In the genomic region with DNA sequence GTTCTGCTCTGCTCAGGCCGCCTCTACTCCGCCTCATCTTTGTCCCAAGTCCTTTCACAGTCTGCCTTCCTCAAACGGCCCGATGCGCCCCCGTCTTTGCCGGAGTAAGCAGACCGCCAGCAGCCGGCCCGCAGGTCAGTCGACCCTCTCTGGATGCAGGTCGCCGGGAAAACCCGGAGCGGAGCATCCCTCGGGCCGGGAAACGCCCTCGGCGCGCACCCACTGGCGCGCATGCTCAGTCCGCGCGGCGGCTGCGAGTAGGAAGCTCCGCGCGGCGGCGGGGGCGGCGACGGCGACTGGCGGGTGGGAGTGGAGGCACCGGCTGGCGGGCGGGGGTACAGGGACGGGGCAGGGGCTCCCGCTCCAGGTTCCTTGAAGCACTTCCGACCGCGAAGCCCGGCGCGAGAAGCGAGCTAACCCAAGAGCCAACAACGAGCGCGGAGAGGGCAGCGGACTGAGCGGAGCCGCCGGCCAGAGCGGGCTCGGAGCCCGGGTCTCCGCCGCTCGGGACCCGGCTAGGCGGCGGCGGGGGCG, we compare ENCODE assay signal across 1 cellular context.
TF ChIP-seq lines count a peak whose summit lies in the region.

LRRC1 (plus strand) TSS at position 286 of the 534 bp plus-strand sequence. CDS start 252 bp downstream, outside the sequence.

TF ChIP-seq in HepG2, 621 proteins besides CTCF, POLR2A, EP300 and RAD21 (continued from another document and continues in another):
- TF ChIP-seq, protein P1, sequence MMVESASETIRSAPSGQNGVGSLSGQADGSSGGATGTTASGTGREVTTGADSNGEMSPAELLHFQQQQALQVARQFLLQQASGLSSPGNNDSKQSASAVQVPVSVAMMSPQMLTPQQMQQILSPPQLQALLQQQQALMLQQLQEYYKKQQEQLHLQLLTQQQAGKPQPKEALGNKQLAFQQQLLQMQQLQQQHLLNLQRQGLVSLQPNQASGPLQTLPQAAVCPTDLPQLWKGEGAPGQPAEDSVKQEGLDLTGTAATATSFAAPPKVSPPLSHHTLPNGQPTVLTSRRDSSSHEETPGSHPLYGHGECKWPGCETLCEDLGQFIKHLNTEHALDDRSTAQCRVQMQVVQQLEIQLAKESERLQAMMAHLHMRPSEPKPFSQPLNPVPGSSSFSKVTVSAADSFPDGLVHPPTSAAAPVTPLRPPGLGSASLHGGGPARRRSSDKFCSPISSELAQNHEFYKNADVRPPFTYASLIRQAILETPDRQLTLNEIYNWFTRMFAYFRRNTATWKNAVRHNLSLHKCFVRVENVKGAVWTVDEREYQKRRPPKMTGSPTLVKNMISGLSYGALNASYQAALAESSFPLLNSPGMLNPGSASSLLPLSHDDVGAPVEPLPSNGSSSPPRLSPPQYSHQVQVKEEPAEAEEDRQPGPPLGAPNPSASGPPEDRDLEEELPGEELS (CRISPR knock-in tag; IDR thresholded peaks at IDR 0.05), result peak; percentile 65; the same call in 1 of the 2 replicates
- TF ChIP-seq ZNF605 (CRISPR knock-in tag; IDR thresholded peaks at IDR 0.05), result peak; percentile 98
- peak; percentile 11; the same call in 1 of the 2 replicates for TF ChIP-seq MTF1 (CRISPR knock-in tag; IDR thresholded peaks at IDR 0.05)
- TF ChIP-seq XBP1 (CRISPR knock-in tag; IDR thresholded peaks at IDR 0.05), result no peak
- TF ChIP-seq MLLT10 (CRISPR knock-in tag; IDR thresholded peaks at IDR 0.05), result no peak
- TF ChIP-seq ELF4 (CRISPR knock-in tag; IDR thresholded peaks at IDR 0.05; ENCODE audit: borderline replicate concordance), result peak; percentile 50; the same call in 1 of the 2 replicates
- peak; percentile 73 for TF ChIP-seq HNRNPLL (IDR thresholded peaks at IDR 0.05; ENCODE audit: low read depth, low read length, poor library complexity, severe bottlenecking)
- TF ChIP-seq SALL1 (CRISPR knock-in tag; IDR thresholded peaks at IDR 0.05), result peak; percentile 73
- TF ChIP-seq, protein P2, sequence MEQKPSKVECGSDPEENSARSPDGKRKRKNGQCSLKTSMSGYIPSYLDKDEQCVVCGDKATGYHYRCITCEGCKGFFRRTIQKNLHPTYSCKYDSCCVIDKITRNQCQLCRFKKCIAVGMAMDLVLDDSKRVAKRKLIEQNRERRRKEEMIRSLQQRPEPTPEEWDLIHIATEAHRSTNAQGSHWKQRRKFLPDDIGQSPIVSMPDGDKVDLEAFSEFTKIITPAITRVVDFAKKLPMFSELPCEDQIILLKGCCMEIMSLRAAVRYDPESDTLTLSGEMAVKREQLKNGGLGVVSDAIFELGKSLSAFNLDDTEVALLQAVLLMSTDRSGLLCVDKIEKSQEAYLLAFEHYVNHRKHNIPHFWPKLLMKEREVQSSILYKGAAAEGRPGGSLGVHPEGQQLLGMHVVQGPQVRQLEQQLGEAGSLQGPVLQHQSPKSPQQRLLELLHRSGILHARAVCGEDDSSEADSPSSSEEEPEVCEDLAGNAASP (CRISPR knock-in tag; IDR thresholded peaks at IDR 0.05; ENCODE audit: borderline replicate concordance), result peak; percentile 54; the same call in 1 of the 2 replicates
- peak; percentile 93 for TF ChIP-seq ZBTB7B (CRISPR knock-in tag; IDR thresholded peaks at IDR 0.05)
- peak; percentile 86; the same call in 1 of the 2 replicates for TF ChIP-seq ZNF225 (CRISPR knock-in tag; IDR thresholded peaks at IDR 0.05)
- TF ChIP-seq ZNF530 (CRISPR knock-in tag; IDR thresholded peaks at IDR 0.05; ENCODE audit: low read depth), result no peak
- no peak for TF ChIP-seq ZNF550 (CRISPR knock-in tag; IDR thresholded peaks at IDR 0.05; ENCODE audit: borderline replicate concordance)
- no peak for TF ChIP-seq DBP (CRISPR knock-in tag; IDR thresholded peaks at IDR 0.05; ENCODE audit: not compliant biosample characterization)
- TF ChIP-seq, protein P3, sequence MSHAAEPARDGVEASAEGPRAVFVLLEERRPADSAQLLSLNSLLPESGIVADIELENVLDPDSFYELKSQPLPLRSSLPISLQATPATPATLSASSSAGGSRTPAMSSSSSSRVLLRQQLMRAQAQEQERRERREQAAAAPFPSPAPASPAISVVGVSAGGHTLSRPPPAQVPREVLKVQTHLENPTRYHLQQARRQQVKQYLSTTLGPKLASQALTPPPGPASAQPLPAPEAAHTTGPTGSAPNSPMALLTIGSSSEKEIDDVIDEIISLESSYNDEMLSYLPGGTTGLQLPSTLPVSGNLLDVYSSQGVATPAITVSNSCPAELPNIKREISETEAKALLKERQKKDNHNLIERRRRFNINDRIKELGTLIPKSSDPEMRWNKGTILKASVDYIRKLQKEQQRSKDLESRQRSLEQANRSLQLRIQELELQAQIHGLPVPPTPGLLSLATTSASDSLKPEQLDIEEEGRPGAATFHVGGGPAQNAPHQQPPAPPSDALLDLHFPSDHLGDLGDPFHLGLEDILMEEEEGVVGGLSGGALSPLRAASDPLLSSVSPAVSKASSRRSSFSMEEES (CRISPR knock-in tag; IDR thresholded peaks at IDR 0.05), result no peak
- TF ChIP-seq SRSF9 (IDR thresholded peaks at IDR 0.05; ENCODE audit: borderline replicate concordance, insufficient read depth, low read depth, low read length, poor library complexity, severe bottlenecking), result no peak
- TF ChIP-seq ZNF652 (CRISPR knock-in tag; IDR thresholded peaks at IDR 0.05; ENCODE audit: borderline replicate concordance, low read depth), result no peak
- TF ChIP-seq, protein P4, sequence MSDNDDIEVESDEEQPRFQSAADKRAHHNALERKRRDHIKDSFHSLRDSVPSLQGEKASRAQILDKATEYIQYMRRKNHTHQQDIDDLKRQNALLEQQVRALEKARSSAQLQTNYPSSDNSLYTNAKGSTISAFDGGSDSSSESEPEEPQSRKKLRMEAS (IDR thresholded peaks at IDR 0.05), result peak; percentile 71; the same call in 1 of the 2 replicates
- TF ChIP-seq, protein P5, sequence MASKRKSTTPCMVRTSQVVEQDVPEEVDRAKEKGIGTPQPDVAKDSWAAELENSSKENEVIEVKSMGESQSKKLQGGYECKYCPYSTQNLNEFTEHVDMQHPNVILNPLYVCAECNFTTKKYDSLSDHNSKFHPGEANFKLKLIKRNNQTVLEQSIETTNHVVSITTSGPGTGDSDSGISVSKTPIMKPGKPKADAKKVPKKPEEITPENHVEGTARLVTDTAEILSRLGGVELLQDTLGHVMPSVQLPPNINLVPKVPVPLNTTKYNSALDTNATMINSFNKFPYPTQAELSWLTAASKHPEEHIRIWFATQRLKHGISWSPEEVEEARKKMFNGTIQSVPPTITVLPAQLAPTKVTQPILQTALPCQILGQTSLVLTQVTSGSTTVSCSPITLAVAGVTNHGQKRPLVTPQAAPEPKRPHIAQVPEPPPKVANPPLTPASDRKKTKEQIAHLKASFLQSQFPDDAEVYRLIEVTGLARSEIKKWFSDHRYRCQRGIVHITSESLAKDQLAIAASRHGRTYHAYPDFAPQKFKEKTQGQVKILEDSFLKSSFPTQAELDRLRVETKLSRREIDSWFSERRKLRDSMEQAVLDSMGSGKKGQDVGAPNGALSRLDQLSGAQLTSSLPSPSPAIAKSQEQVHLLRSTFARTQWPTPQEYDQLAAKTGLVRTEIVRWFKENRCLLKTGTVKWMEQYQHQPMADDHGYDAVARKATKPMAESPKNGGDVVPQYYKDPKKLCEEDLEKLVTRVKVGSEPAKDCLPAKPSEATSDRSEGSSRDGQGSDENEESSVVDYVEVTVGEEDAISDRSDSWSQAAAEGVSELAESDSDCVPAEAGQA (IDR thresholded peaks at IDR 0.05; ENCODE audit: low read depth), result peak; percentile 83
- TF ChIP-seq, protein P5 (CRISPR knock-in tag; IDR thresholded peaks at IDR 0.05; ENCODE audit: borderline replicate concordance), result no peak
- no peak for TF ChIP-seq ZNF263 (CRISPR knock-in tag; IDR thresholded peaks at IDR 0.05)
- no peak for TF ChIP-seq ZNF20 (CRISPR knock-in tag; IDR thresholded peaks at IDR 0.05)
- no peak for TF ChIP-seq ZNF256 (CRISPR knock-in tag; conservative IDR thresholded peaks at IDR 0.05)
- TF ChIP-seq HOXD1 (CRISPR knock-in tag; IDR thresholded peaks at IDR 0.05), result 0 out of 2 replicates have a peak, but pooled peaks have one; percentile 11
- no peak; the same call in 1 of the 2 replicates for TF ChIP-seq IKZF5 (CRISPR knock-in tag; IDR thresholded peaks at IDR 0.05)
- peak; percentile 46 for TF ChIP-seq FOXA3 (CRISPR knock-in tag; IDR thresholded peaks at IDR 0.05)
- peak; percentile 71; the same call in 1 of the 2 replicates for TF ChIP-seq NFKB2 (CRISPR knock-in tag; IDR thresholded peaks at IDR 0.05; ENCODE audit: borderline replicate concordance)
- no peak for TF ChIP-seq MIER2 (CRISPR knock-in tag; IDR thresholded peaks at IDR 0.05)
- TF ChIP-seq ARID2 (CRISPR knock-in tag; IDR thresholded peaks at IDR 0.05; ENCODE audit: borderline replicate concordance), result no peak
- no peak; the same call in none of the 2 replicates for TF ChIP-seq ZSCAN31 (CRISPR knock-in tag; IDR thresholded peaks at IDR 0.05; ENCODE audit: low read depth)
- TF ChIP-seq, protein P6, sequence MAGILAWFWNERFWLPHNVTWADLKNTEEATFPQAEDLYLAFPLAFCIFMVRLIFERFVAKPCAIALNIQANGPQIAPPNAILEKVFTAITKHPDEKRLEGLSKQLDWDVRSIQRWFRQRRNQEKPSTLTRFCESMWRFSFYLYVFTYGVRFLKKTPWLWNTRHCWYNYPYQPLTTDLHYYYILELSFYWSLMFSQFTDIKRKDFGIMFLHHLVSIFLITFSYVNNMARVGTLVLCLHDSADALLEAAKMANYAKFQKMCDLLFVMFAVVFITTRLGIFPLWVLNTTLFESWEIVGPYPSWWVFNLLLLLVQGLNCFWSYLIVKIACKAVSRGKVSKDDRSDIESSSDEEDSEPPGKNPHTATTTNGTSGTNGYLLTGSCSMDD (CRISPR knock-in tag; IDR thresholded peaks at IDR 0.05), result no peak
- no peak for TF ChIP-seq JUNB (CRISPR knock-in tag; IDR thresholded peaks at IDR 0.05; ENCODE audit: borderline replicate concordance)
- no peak for TF ChIP-seq ZNF253 (CRISPR knock-in tag; IDR thresholded peaks at IDR 0.05; ENCODE audit: borderline replicate concordance)
- TF ChIP-seq ZNF615 (CRISPR knock-in tag; IDR thresholded peaks at IDR 0.05; ENCODE audit: borderline replicate concordance), result no peak
- peak; percentile 85 for TF ChIP-seq KMT2B (CRISPR knock-in tag; IDR thresholded peaks at IDR 0.05)
- TF ChIP-seq JARID2 (CRISPR knock-in tag; IDR thresholded peaks at IDR 0.05; ENCODE audit: insufficient replicate concordance), result no peak
- TF ChIP-seq ZNF577 (CRISPR knock-in tag; IDR thresholded peaks at IDR 0.05; ENCODE audit: borderline replicate concordance, low read depth), result no peak
- TF ChIP-seq MAF1 (CRISPR knock-in tag; IDR thresholded peaks at IDR 0.05; ENCODE audit: borderline replicate concordance), result no peak
- TF ChIP-seq ZNF562 (CRISPR knock-in tag; IDR thresholded peaks at IDR 0.05; ENCODE audit: borderline replicate concordance), result no peak; the same call in 1 of the 2 replicates
- no peak for TF ChIP-seq ZNF616 (CRISPR knock-in tag; IDR thresholded peaks at IDR 0.05; ENCODE audit: low read depth)
- no peak for TF ChIP-seq HNRNPH1 (optimal IDR thresholded peaks at IDR 0.05; ENCODE audit: low read depth, low read length)
- peak; percentile 60 for TF ChIP-seq SP2 (CRISPR knock-in tag; IDR thresholded peaks at IDR 0.05)
- no peak for TF ChIP-seq GRHL1 (CRISPR knock-in tag; conservative IDR thresholded peaks at IDR 0.05)
- TF ChIP-seq KLF15 (CRISPR knock-in tag; IDR thresholded peaks at IDR 0.05; ENCODE audit: borderline replicate concordance), result 0 out of 2 replicates have a peak, but pooled peaks have one; percentile 26
- peak; percentile 95 for TF ChIP-seq RBM39 (IDR thresholded peaks at IDR 0.05; ENCODE audit: low read depth, low read length, poor library complexity, severe bottlenecking)
- no peak for TF ChIP-seq CENPT (CRISPR knock-in tag; IDR thresholded peaks at IDR 0.05; ENCODE audit: low read depth)
- TF ChIP-seq ZNF331 (CRISPR knock-in tag; IDR thresholded peaks at IDR 0.05), result peak; percentile 92
